Comparison of ENCODE assay signal across 2 cellular contexts in genomic region chr10:117348236-117348635, GRCh38.
TF ChIP-seq lines count a peak whose summit lies in the region.

No MANE protein-coding gene starts in this region.

TF ChIP-seq in GM23338, 12 proteins besides CTCF, POLR2A, EP300 and RAD21 (continued from another document):
- TF ChIP-seq EZH2phosphoT487 (IDR thresholded peaks at IDR 0.05; ENCODE audit: unreplicated experiment) (no peak), CREB1 (CRISPR knock-in tag; IDR thresholded peaks at IDR 0.05; ENCODE audit: low read depth) (no peak)

TF ChIP-seq in H1, 55 proteins besides CTCF, POLR2A, EP300 and RAD21 (continued from another document):
- no peak for TF ChIP-seq ATF3 (IDR thresholded peaks at IDR 0.05; ENCODE audit: insufficient read depth, low read depth, low read length)
- TF ChIP-seq SP1 (IDR thresholded peaks at IDR 0.05; ENCODE audit: low read depth, low read length) = no peak
- TF ChIP-seq MAX (IDR thresholded peaks at IDR 0.05) = no peak
- no peak for TF ChIP-seq TCF12 (IDR thresholded peaks at IDR 0.05; ENCODE audit: low read depth, low read length)
- TF ChIP-seq BCL11A (IDR thresholded peaks at IDR 0.05; ENCODE audit: low read depth in 2 of 2, low read length in 2 of 2) = no peak
- no peak for TF ChIP-seq SUZ12 (IDR thresholded peaks at IDR 0.05; ENCODE audit: low read length)
